Comparison of ENCODE assay signal across 22 cellular contexts in the genomic region with DNA sequence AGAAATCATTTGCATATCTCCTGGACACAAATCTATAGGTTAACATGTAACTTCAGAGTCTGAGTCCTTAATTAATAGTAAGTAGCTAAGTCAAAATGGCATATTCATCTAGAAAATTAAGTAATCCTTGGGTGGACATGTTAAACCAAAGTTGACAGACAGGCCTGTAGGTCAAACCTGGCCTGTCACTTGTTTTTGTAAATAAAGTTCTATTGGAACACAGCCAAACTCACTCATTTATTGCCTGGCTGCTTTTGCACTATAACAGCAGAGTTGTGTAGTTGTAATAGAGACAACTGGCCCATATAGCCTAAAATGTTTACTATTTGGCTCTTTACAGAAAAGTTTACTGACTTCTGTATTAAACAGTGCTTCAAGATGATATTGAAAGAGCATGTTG. TPM values are rescaled to one million over a fixed set of nuclear protein-coding genes. Genes with fewer than 3 reads are reported as not detected.
DNase-seq lines count a peak whose midpoint lies in the region; ATAC-seq and TF ChIP-seq lines count a peak whose summit lies in the region.
"Had no signal": no experiment of that assay in that cellular context is flagged by ENCODE, and none has a peak within 500 bp of the region (broad histone marks: within the 10 kb centered on the region; RNA-seq: fewer than 3 reads in every experiment).

No MANE protein-coding gene starts in this region.

- DNase-seq in LNCaP clone FGC (ENCODE audit: low read depth) (peak; percentile 55), erythroblast (lab: John Stamatoyannopoulos, UW) (peak; percentile 8 to 13), right lobe of liver (no peak), NCI-H1930 (lab: John Stamatoyannopoulos, UW) (no peak), type B pancreatic cell (ENCODE audit: extremely low spot score, unreplicated experiment) (no peak), psoas muscle (no peak), T-helper 1 cell (no peak)
- DNase-seq: C1 segment of cervical spinal cord; Calu3; CD4-positive, alpha-beta memory T cell; COR-L47; DMS53; DMS79 treated with DMSO at 0.1 percent for 48 hours; GF-D8; GOT3; H7; HCEC 1CT had no signal

- no peaks in the 10 kb centered on the region for H3K4me1 Mint-ChIP-seq in type B pancreatic cell (ENCODE audit: unreplicated experiment)

- intact Hi-C loops in right lobe of liver (cut with DNase I) (no loop called here), psoas muscle (cut with DNase I) (no loop called here)

- no peak overlapping the region for H3K27ac Mint-ChIP-seq in type B pancreatic cell

- ATAC-seq in right lobe of liver (peak; percentile 10 to 34 (median 26)), psoas muscle (no peak)

- H3K36me3 ChIP-seq in right lobe of liver (peaks cover 0 to 4% (median under 1%) of the 10 kb centered on the region in 4 donors), psoas muscle (ENCODE audit: insufficient read depth in 1 of 2, low read depth in 1 of 2) (peaks cover 4 to 74% of the 10 kb centered on the region in 2 donors)

- no peaks in the 10 kb centered on the region for H3K27me3 ChIP-seq in right lobe of liver
- H3K27me3 ChIP-seq in psoas muscle (ENCODE audit: insufficient read depth in 3 of 3, low read length in 2 of 3), result no peaks in the 10 kb centered on the region

- H3K9me3 ChIP-seq in right lobe of liver (no peaks in the 10 kb centered on the region), psoas muscle (no peaks in the 10 kb centered on the region)

- H3K9me3 Mint-ChIP-seq in type B pancreatic cell, result no peaks in the 10 kb centered on the region

- H3K4me3 ChIP-seq in LNCaP clone FGC (ENCODE audit: low read depth, low read length) (no peak overlapping the region), right lobe of liver (no peak overlapping the region), psoas muscle (no peak overlapping the region)

- peaks cover 0 to 45% (median 11%) of the 10 kb centered on the region in 4 donors for H3K4me1 ChIP-seq in right lobe of liver
- no peaks in the 10 kb centered on the region for H3K4me1 ChIP-seq in psoas muscle

- peaks cover 20% of the 10 kb centered on the region for H3K36me3 Mint-ChIP-seq in type B pancreatic cell

- TF ChIP-seq POLR2A in erythroblast (IDR thresholded peaks at IDR 0.05; ENCODE audit: low read length), result no peak
- TF ChIP-seq POLR2A in right lobe of liver (IDR thresholded peaks at IDR 0.05), result no peak

- no peak for TF ChIP-seq CTCF in LNCaP clone FGC (IDR thresholded peaks at IDR 0.05; ENCODE audit: control insufficient read depth, extremely low read depth, insufficient read depth)
- no peak for TF ChIP-seq CTCF in right lobe of liver (IDR thresholded peaks at IDR 0.05)
- TF ChIP-seq CTCF in type B pancreatic cell (conservative IDR thresholded peaks at IDR 0.05), result no peak
- no peak for TF ChIP-seq CTCF in psoas muscle (IDR thresholded peaks at IDR 0.05)

- H3K27ac ChIP-seq in right lobe of liver (peak overlapping the region in 1 of 3 donors; percentile 47), psoas muscle (no peak overlapping the region)

- no peaks in the 10 kb centered on the region for H3K27me3 Mint-ChIP-seq in type B pancreatic cell
- H3K27me3 Mint-ChIP-seq: CD4-positive, alpha-beta memory T cell had no signal

- no peak overlapping the region for H3K4me3 Mint-ChIP-seq in type B pancreatic cell
- H3K4me3 Mint-ChIP-seq: CD4-positive, alpha-beta memory T cell had no signal

RNA-seq across cellular contexts. Expression of a gene that starts 24.6 kb away (rescaled TPM):
- total RNA-seq in right lobe of liver, result under 1 TPM in 4 of 6 experiments, not detected in 2; 0.44 to 0.68 (median 0.54) TPM
- 0.46 and 1.1 TPM in 2 replicates for total RNA-seq in type B pancreatic cell (ENCODE audit: low replicate concordance)
- total RNA-seq in psoas muscle, result under 1 TPM in 1 of 4 donors, not detected in 3; 0.64 TPM
- polyA plus RNA-seq in psoas muscle, result under 1 TPM in 2 of 3 donors, not detected in 1; 0.05 to 0.12 TPM
- total RNA-seq: A172, A673, Daoy, G401 had no signal
- polyA plus RNA-seq: BJ; CD4-positive, alpha-beta memory T cell had no signal

Comparison
In these comparisons a context has a peak if more than half of its experiments do, and no peak if none do; other contexts are left out.
1. DNase-seq: peak in LNCaP clone FGC (single experiment) and erythroblast (2 of 2); none in right lobe of liver (0 of 3), NCI-H1930 (0 of 2), type B pancreatic cell (single experiment), psoas muscle (0 of 2) and T-helper 1 cell (0 of 5).
2. ATAC-seq: peak in right lobe of liver (4 of 4); none in psoas muscle (0 of 4).